In genomic region chr2:176131617-176132396, GRCh38 we compare ENCODE assay signal across 8 cellular contexts. TPM values are rescaled to one million over a fixed set of nuclear protein-coding genes. Genes with fewer than 3 reads are reported as not detected.
DNase-seq lines count a peak whose midpoint lies in the region; ATAC-seq, FAIRE-seq and TF ChIP-seq lines count a peak whose summit lies in the region.
"Had no signal": no experiment of that assay in that cellular context is flagged by ENCODE, and none has a peak within 500 bp of the region (broad histone marks: within the 10 kb centered on the region; RNA-seq: fewer than 3 reads in every experiment).

No MANE protein-coding gene starts in this region.

- H3K9ac ChIP-seq in K562 (ENCODE audit: insufficient read depth in 1 of 2, low read depth in 2 of 2, low read length in 2 of 2): no peak overlapping the region

- H3K27me3 ChIP-seq in K562 (ENCODE audit: control insufficient read depth in 2 of 2, insufficient read depth in 2 of 2, low read length in 2 of 2) (peaks cover 51 to 73% of the 10 kb centered on the region in 2 experiments), pancreas (peaks cover 8 to 75% (median 29%) of the 10 kb centered on the region in 4 donors), PC-9 (ENCODE audit: insufficient read depth, low read depth) (peaks cover 32% of the 10 kb centered on the region)

- BruUV-seq in K562 (replicated peaks; lab: Mats Ljungman, UMichigan) (no TSS peak), PC-9 (replicated peaks; lab: Mats Ljungman, UMichigan) (no TSS peak)

- DNase-seq in K562 (ENCODE audit: extremely low read depth in 1 of 4, low spot score in 3 of 4) (no peak), pancreas (no peak), GM03348 (ENCODE audit: low spot score) (no peak), PC-9 (no peak), NCI-H446 treated with DMSO at 0.1 percent for 48 hours (lab: John Stamatoyannopoulos, UW) (no peak)
- DNase-seq: dorsolateral prefrontal cortex, upper lobe of left lung had no signal

- H3K9me1 ChIP-seq in K562 (ENCODE audit: control insufficient read depth, insufficient read depth, low read length): no peaks in the 10 kb centered on the region

- H3K4me2 ChIP-seq in K562 (ENCODE audit: insufficient read depth, low read length): no peak overlapping the region
- H3K4me2 ChIP-seq in PC-9: no peak overlapping the region

- H3K4me1 ChIP-seq in K562 (replicated peaks in 1 of 2; ENCODE audit: control insufficient read depth in 2 of 2, insufficient read depth in 2 of 2, low read length in 2 of 2): peaks cover 0 to 26% of the 10 kb centered on the region in 2 experiments; a peak in 2 of 5 replicates
- H3K4me1 ChIP-seq in pancreas: peaks cover 0 to 14% (median 5%) of the 10 kb centered on the region in 3 donors
- H3K4me1 ChIP-seq in PC-9 (replicated peaks; ENCODE audit: insufficient read depth): no peaks in the 10 kb centered on the region

- peak overlapping the region; percentile 64 to 97 (median 76) for H3K27ac Mint-ChIP-seq in IgD-negative memory B cell

- peak overlapping the region in 3 of 4 donors; percentile 8 to 82 (median 67) for H3K4me3 Mint-ChIP-seq in IgD-negative memory B cell

- WGBS in K562 (ENCODE audit: insufficient coverage, low coverage, missing lambda C conversion rate): 8% methylated on average over 9 of the region's 9 CpGs
- WGBS in pancreas, 2 donors: 17 to 22% methylated on average over 9 of the region's 9 CpGs

- in situ Hi-C loops in K562 (cut with MboI): loop anchor here (25.0 kb wide), 2 partner anchors 680 to 1630 kb away; no protein-coding TSS in a partner anchor

- no peak for TF ChIP-seq POLR2A in K562 (conservative IDR thresholded peaks at IDR 0.05)

- no peak overlapping the region for H3K27ac ChIP-seq in K562 (ENCODE audit: extremely low read depth, low read depth, low read length)
- no peak overlapping the region for H3K27ac ChIP-seq in pancreas
- H3K27ac ChIP-seq in PC-9: no peak overlapping the region
- H3K27ac ChIP-seq: dorsolateral prefrontal cortex, upper lobe of left lung had no signal

- peaks cover 0 to 5% (median 0%) of the 10 kb centered on the region in 3 donors for H3K9me3 Mint-ChIP-seq in IgD-negative memory B cell

- H3K4me1 Mint-ChIP-seq in IgD-negative memory B cell: peaks cover 13 to 21% (median 15%) of the 10 kb centered on the region in 3 donors

- CTCF ChIA-PET in K562 (lab: Yijun Ruan, JAX; ENCODE audit: low intra/inter-chr PET ratio) (no interaction called here), PC-9 (lab: Charles Lee) (interaction anchor here (0.6 to 1.6 kb wide), 4 partner anchors 323 to 1204 kb away, joined by 5 to 20 read pairs (median 8); no protein-coding TSS in a partner anchor)

- H3K79me2 ChIP-seq in K562 (ENCODE audit: control insufficient read depth, insufficient read depth, low read length): no peaks in the 10 kb centered on the region
- H3K79me2 ChIP-seq in PC-9 (ENCODE audit: low read depth): no peaks in the 10 kb centered on the region

- POLR2A ChIA-PET in K562 (lab: Yijun Ruan, JAX) (interaction anchor here (0.6 to 1.7 kb wide), 4 partner anchors 19 to 523 kb away, joined by 3 read pairs; no protein-coding TSS in a partner anchor), PC-9 (lab: Charles Lee; ENCODE audit: unreplicated experiment) (no interaction called here)

- no peaks in the 10 kb centered on the region for H3K36me3 ChIP-seq in K562 (ENCODE audit: control insufficient read depth, insufficient read depth, low read length)
- H3K36me3 ChIP-seq in pancreas: no peaks in the 10 kb centered on the region
- no peaks in the 10 kb centered on the region for H3K36me3 ChIP-seq in PC-9 (ENCODE audit: low read depth)
- H3K36me3 ChIP-seq: upper lobe of left lung had no signal

- TF ChIP-seq EP300 in K562 (IDR thresholded peaks at IDR 0.05; ENCODE audit: low read length): no peak

- no peak overlapping the region for H3K4me3 ChIP-seq in K562
- no peak overlapping the region for H3K4me3 ChIP-seq in pancreas
- H3K4me3 ChIP-seq in PC-9: no peak overlapping the region

- H3K36me3 Mint-ChIP-seq in IgD-negative memory B cell: no peaks in the 10 kb centered on the region

- no peaks in the 10 kb centered on the region for H3K9me2 ChIP-seq in PC-9 (ENCODE audit: insufficient read depth)

- H2AFZ ChIP-seq in K562 (ENCODE audit: low read depth, low read length) (no peak overlapping the region), PC-9 (no peak overlapping the region)

- H3K27me3 Mint-ChIP-seq in IgD-negative memory B cell: peaks cover 76% of the 10 kb centered on the region

- TF ChIP-seq CTCF in K562 (IDR thresholded peaks at IDR 0.05 in 2 of 3, conservative IDR thresholded peaks at IDR 0.05 in 1 of 3; ENCODE audit: insufficient read depth in 2 of 3, low read depth in 1 of 3, low read length in 3 of 3) (no peak), pancreas (IDR thresholded peaks at IDR 0.05) (no peak), PC-9 (conservative IDR thresholded peaks at IDR 0.05) (no peak)

- ATAC-seq in K562 (no peak), pancreas (no peak)

- H3K9me3 ChIP-seq in K562 (replicated peaks; ENCODE audit: control insufficient read depth, insufficient read depth, low read depth, low read length) (no peaks in the 10 kb centered on the region), pancreas (no peaks in the 10 kb centered on the region), PC-9 (ENCODE audit: insufficient read depth, low read depth) (no peaks in the 10 kb centered on the region)
- H3K9me3 ChIP-seq: upper lobe of left lung had no signal

- intact Hi-C loops in K562 (cut with micrococcal nuclease) (no loop called here), pancreas (cut with DNase I) (loop anchor here in 2 of 3 donors (10.0 kb wide), 2 partner anchors 323 to 433 kb away; no protein-coding TSS in a partner anchor), PC-9 (cut with micrococcal nuclease; ENCODE audit: unreplicated experiment) (no loop called here)

- 0 out of 2 replicates have a peak, but pooled peaks cover 5% of the 10 kb centered on the region for H4K20me1 ChIP-seq in K562 (replicated peaks; ENCODE audit: control insufficient read depth, insufficient read depth, low read length)
- H4K20me1 ChIP-seq in PC-9 (ENCODE audit: insufficient read depth): no peaks in the 10 kb centered on the region

- no peak for TF ChIP-seq RAD21 in K562 (CRISPR knock-in tag; conservative IDR thresholded peaks at IDR 0.05 in 1 of 2, IDR thresholded peaks at IDR 0.05 in 1 of 2)

- no peak for FAIRE-seq in K562 (lab: Jason Lieb, UNC)
- FAIRE-seq in pancreas (lab: Jason Lieb, UNC): peak; percentile 39

- no peaks in the 10 kb centered on the region for H3F3A ChIP-seq in PC-9 (ENCODE audit: insufficient read depth, low read depth)

RNA-seq across cellular contexts. Expression of gene HOXD8, which starts 2.3 kb away (rescaled TPM):
- polyA plus RNA-seq in IgD-negative memory B cell (not detected), K562 (2011; rRNA removed) (not detected in 2 replicates), K562 (2014; fragmentation: Illumina TruSeq; extraction: Trizol) (not detected in 2 replicates), K562 (2014; fragmentation: Nextera tagmentation; extraction: Ambion mirVana) (under 1 TPM in 1 of 2 experiments, not detected in 1; 0.04 TPM), K562 (2014; rRNA removed) (0.30 TPM in 1 of 2 replicates, not detected in the other), pancreas (1 to 10 TPM in 1 of 2 donors, under 1 TPM in 1; 0.61 to 1.5 TPM)
- total RNA-seq in K562 (2011; cell fraction: chromatin; rRNA removed; ENCODE audit: low replicate concordance): not detected in 2 replicates
- not detected in 2 replicates for total RNA-seq in K562 (2011; cell fraction: nucleolus; rRNA removed)
- not detected in 2 replicates for total RNA-seq in K562 (2011; cell fraction: nucleoplasm; rRNA removed)
- total RNA-seq in K562 (2014; rRNA removed) (not detected in 2 replicates), K562 (2014; rRNA removed; fragmentation: Illumina TruSeq; extraction: Trizol) (0.15 TPM in 1 of 2 replicates, not detected in the other), K562 (2015; rRNA removed; fragmentation: Illumina TruSeq; extraction: Trizol) (not detected in 2 replicates), K562 (2021) (not detected in 2 replicates), pancreas (under 1 TPM; 0.19 to 0.87 (median 0.61) TPM), PC-9 (2021) (0.39 and 0.50 TPM in 2 replicates)
- not detected in 2 replicates for polyA plus RNA-seq in K562 (2011; cell fraction: cytosol; rRNA removed)
- polyA plus RNA-seq in K562 (2011; cell fraction: nucleus; rRNA removed): not detected in 2 replicates
- polyA plus RNA-seq in K562 (2012): 0.57 TPM in 1 of 2 replicates, not detected in the other
- polyA minus RNA-seq in K562 (2011; rRNA and poly(A)+ RNA removed): not detected in 2 replicates
- polyA minus RNA-seq in K562 (2011; cell fraction: cytosol; rRNA and poly(A)+ RNA removed): not detected in 2 replicates
- 0.22 TPM in 1 of 2 replicates, not detected in the other for polyA minus RNA-seq in K562 (2011; cell fraction: nucleus; rRNA and poly(A)+ RNA removed)
- total RNA-seq: dorsolateral prefrontal cortex had no signal

RNA-seq across cellular contexts. Expression of gene HOXD9, which starts 9.3 kb away (rescaled TPM):
- polyA plus RNA-seq in IgD-negative memory B cell (not detected), K562 (2011; rRNA removed) (not detected in 2 replicates), K562 (2014; fragmentation: Illumina TruSeq; extraction: Trizol) (not detected in 2 replicates), K562 (2014; fragmentation: Nextera tagmentation; extraction: Ambion mirVana) (not detected), K562 (2014; rRNA removed) (not detected in 2 replicates), pancreas (1 to 10 TPM in 1 of 2 donors, under 1 TPM in 1; 0.49 to 1.1 TPM)
- not detected in 2 replicates for total RNA-seq in K562 (2011; cell fraction: chromatin; rRNA removed; ENCODE audit: low replicate concordance)
- total RNA-seq in K562 (2011; cell fraction: nucleolus; rRNA removed): not detected in 2 replicates
- total RNA-seq in K562 (2011; cell fraction: nucleoplasm; rRNA removed): not detected in 2 replicates
- total RNA-seq in K562 (2014; rRNA removed) (not detected in 2 replicates), K562 (2014; rRNA removed; fragmentation: Illumina TruSeq; extraction: Trizol) (not detected in 2 replicates), K562 (2015; rRNA removed; fragmentation: Illumina TruSeq; extraction: Trizol) (not detected in 2 replicates), K562 (2021) (not detected in 2 replicates), pancreas (under 1 TPM in 4 of 6 donors, not detected in 2; 0.12 to 0.47 (median 0.20) TPM), PC-9 (2021) (not detected in 2 replicates)
- polyA plus RNA-seq in K562 (2011; cell fraction: cytosol; rRNA removed): not detected in 2 replicates
- polyA plus RNA-seq in K562 (2011; cell fraction: nucleus; rRNA removed): not detected in 2 replicates
- not detected in 2 replicates for polyA plus RNA-seq in K562 (2012)
- polyA minus RNA-seq in K562 (2011; rRNA and poly(A)+ RNA removed): not detected in 2 replicates
- polyA minus RNA-seq in K562 (2011; cell fraction: cytosol; rRNA and poly(A)+ RNA removed): not detected in 2 replicates
- polyA minus RNA-seq in K562 (2011; cell fraction: nucleus; rRNA and poly(A)+ RNA removed): not detected in 2 replicates

RNA-seq across cellular contexts. Expression of gene HOXD10, which starts 15.2 kb away (rescaled TPM):
- not detected for polyA plus RNA-seq in IgD-negative memory B cell
- not detected in 2 replicates for total RNA-seq in K562 (2011; cell fraction: chromatin; rRNA removed; ENCODE audit: low replicate concordance)
- not detected in 2 replicates for total RNA-seq in K562 (2011; cell fraction: nucleolus; rRNA removed)
- total RNA-seq in K562 (2011; cell fraction: nucleoplasm; rRNA removed): not detected in 2 replicates
- not detected in 2 replicates for total RNA-seq in K562 (2014; rRNA removed)
- not detected in 2 replicates for total RNA-seq in K562 (2014; rRNA removed; fragmentation: Illumina TruSeq; extraction: Trizol)
- total RNA-seq in K562 (2015; rRNA removed; fragmentation: Illumina TruSeq; extraction: Trizol): not detected in 2 replicates
- not detected in 2 replicates for total RNA-seq in K562 (2021)
- polyA plus RNA-seq in K562 (2011; rRNA removed): not detected in 2 replicates
- polyA plus RNA-seq in K562 (2011; cell fraction: cytosol; rRNA removed): not detected in 2 replicates
- not detected in 2 replicates for polyA plus RNA-seq in K562 (2011; cell fraction: nucleus; rRNA removed)
- not detected in 2 replicates for polyA plus RNA-seq in K562 (2012)
- not detected in 2 replicates for polyA plus RNA-seq in K562 (2014; fragmentation: Illumina TruSeq; extraction: Trizol)
- not detected for polyA plus RNA-seq in K562 (2014; fragmentation: Nextera tagmentation; extraction: Ambion mirVana)
- polyA plus RNA-seq in K562 (2014; rRNA removed): not detected in 2 replicates
- polyA minus RNA-seq in K562 (2011; rRNA and poly(A)+ RNA removed): not detected in 2 replicates
- polyA minus RNA-seq in K562 (2011; cell fraction: cytosol; rRNA and poly(A)+ RNA removed): not detected in 2 replicates
- not detected in 2 replicates for polyA minus RNA-seq in K562 (2011; cell fraction: nucleus; rRNA and poly(A)+ RNA removed)
- total RNA-seq in pancreas: not detected
- not detected for polyA plus RNA-seq in pancreas
- not detected in 2 replicates for total RNA-seq in PC-9 (2021)

RNA-seq across cellular contexts. Expression of gene HOXD4, which starts 19.5 kb away (rescaled TPM):
- polyA plus RNA-seq in IgD-negative memory B cell (not detected), K562 (2011; rRNA removed) (not detected in 2 replicates), K562 (2014; fragmentation: Illumina TruSeq; extraction: Trizol) (not detected in 2 replicates), K562 (2014; fragmentation: Nextera tagmentation; extraction: Ambion mirVana) (not detected), K562 (2014; rRNA removed) (not detected in 2 replicates), pancreas (1 to 10 TPM; 1.0 to 1.8 TPM)
- not detected in 2 replicates for total RNA-seq in K562 (2011; cell fraction: chromatin; rRNA removed; ENCODE audit: low replicate concordance)
- not detected in 2 replicates for total RNA-seq in K562 (2011; cell fraction: nucleolus; rRNA removed)
- not detected in 2 replicates for total RNA-seq in K562 (2011; cell fraction: nucleoplasm; rRNA removed)
- total RNA-seq in K562 (2014; rRNA removed) (not detected in 2 replicates), K562 (2014; rRNA removed; fragmentation: Illumina TruSeq; extraction: Trizol) (not detected in 2 replicates), K562 (2015; rRNA removed; fragmentation: Illumina TruSeq; extraction: Trizol) (not detected in 2 replicates), K562 (2021) (not detected in 2 replicates), pancreas (under 1 TPM in 4 of 6 donors, not detected in 2; 0.13 to 0.31 (median 0.27) TPM), PC-9 (2021) (not detected in 2 replicates)
- polyA plus RNA-seq in K562 (2011; cell fraction: cytosol; rRNA removed): 0.04 TPM in 1 of 2 replicates, not detected in the other
- not detected in 2 replicates for polyA plus RNA-seq in K562 (2011; cell fraction: nucleus; rRNA removed)
- 0.11 TPM in 1 of 2 replicates, not detected in the other for polyA plus RNA-seq in K562 (2012)
- polyA minus RNA-seq in K562 (2011; rRNA and poly(A)+ RNA removed): not detected in 2 replicates
- not detected in 2 replicates for polyA minus RNA-seq in K562 (2011; cell fraction: cytosol; rRNA and poly(A)+ RNA removed)
- polyA minus RNA-seq in K562 (2011; cell fraction: nucleus; rRNA and poly(A)+ RNA removed): not detected in 2 replicates
- total RNA-seq: dorsolateral prefrontal cortex had no signal

RNA-seq across cellular contexts. Expression of gene HOXD11, which starts 24.7 kb away (rescaled TPM):
- polyA plus RNA-seq in IgD-negative memory B cell (not detected), K562 (2011; rRNA removed) (not detected in 2 replicates), K562 (2014; fragmentation: Illumina TruSeq; extraction: Trizol) (not detected in 2 replicates), K562 (2014; fragmentation: Nextera tagmentation; extraction: Ambion mirVana) (not detected), K562 (2014; rRNA removed) (not detected in 2 replicates), pancreas (not detected)
- total RNA-seq in K562 (2011; cell fraction: chromatin; rRNA removed; ENCODE audit: low replicate concordance): not detected in 2 replicates
- total RNA-seq in K562 (2011; cell fraction: nucleolus; rRNA removed): not detected in 2 replicates
- total RNA-seq in K562 (2011; cell fraction: nucleoplasm; rRNA removed): not detected in 2 replicates
- total RNA-seq in K562 (2014; rRNA removed) (not detected in 2 replicates), K562 (2014; rRNA removed; fragmentation: Illumina TruSeq; extraction: Trizol) (not detected in 2 replicates), K562 (2015; rRNA removed; fragmentation: Illumina TruSeq; extraction: Trizol) (not detected in 2 replicates), K562 (2021) (not detected in 2 replicates), pancreas (not detected), PC-9 (2021) (not detected in 2 replicates)
- polyA plus RNA-seq in K562 (2011; cell fraction: cytosol; rRNA removed): not detected in 2 replicates
- polyA plus RNA-seq in K562 (2011; cell fraction: nucleus; rRNA removed): not detected in 2 replicates
- not detected in 2 replicates for polyA plus RNA-seq in K562 (2012)
- polyA minus RNA-seq in K562 (2011; rRNA and poly(A)+ RNA removed): not detected in 2 replicates
- polyA minus RNA-seq in K562 (2011; cell fraction: cytosol; rRNA and poly(A)+ RNA removed): not detected in 2 replicates
- not detected in 2 replicates for polyA minus RNA-seq in K562 (2011; cell fraction: nucleus; rRNA and poly(A)+ RNA removed)
- total RNA-seq: dorsolateral prefrontal cortex, upper lobe of left lung had no signal

Comparison
In these comparisons a context has a peak if more than half of its experiments do, and no peak if none do; other contexts are left out.
1. intact Hi-C loops: an anchor here in pancreas (10.0 kb wide); none called in K562 and PC-9.